Comparison of ENCODE assay signal across 19 cellular contexts in the genomic region with DNA sequence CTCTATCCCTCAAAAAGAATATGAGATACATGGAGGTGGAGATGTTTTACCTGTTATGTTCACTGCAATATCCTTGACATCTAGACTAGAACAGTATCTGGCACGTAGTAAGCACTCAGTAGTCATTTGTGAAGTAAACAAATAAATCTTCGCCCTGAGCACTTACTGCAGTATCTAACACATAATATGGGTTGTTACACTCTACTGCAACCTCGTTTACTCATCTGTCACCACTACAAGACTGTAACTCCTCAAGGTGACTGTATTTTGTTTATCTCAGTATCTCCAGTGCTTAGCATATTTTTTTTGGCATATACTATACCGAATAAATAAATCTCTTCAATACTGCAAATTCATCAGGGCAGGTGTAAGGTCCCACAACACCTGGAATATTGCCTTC.
DNase-seq lines count a peak whose midpoint lies in the region; ATAC-seq and TF ChIP-seq lines count a peak whose summit lies in the region.
"Had no signal": no experiment of that assay in that cellular context is flagged by ENCODE, and none has a peak within 500 bp of the region (broad histone marks: within the 10 kb centered on the region; RNA-seq: fewer than 3 reads in every experiment).

No MANE protein-coding gene starts in this region.

- no peaks in the 10 kb centered on the region for H3K27me3 ChIP-seq in Peyer's patch

- H3K4me1 ChIP-seq in Peyer's patch, result no peaks in the 10 kb centered on the region
- H3K4me1 ChIP-seq: A549, HAP-1 had no signal

- DNase-seq in NCI-H1092 treated with DMSO at 0.1 percent for 48 hours (lab: John Stamatoyannopoulos, UW) (peak; percentile 10), NCI-H1092 (lab: John Stamatoyannopoulos, UW) (no peak), DMS79 (lab: John Stamatoyannopoulos, UW) (peak; percentile 3), LNCaP clone FGC (ENCODE audit: low read depth) (peak; percentile 48), NCI-H774 (lab: John Stamatoyannopoulos, UW) (peak; percentile 49), T1000 (lab: John Stamatoyannopoulos, UW) (no peak), Peyer's patch (no peak)
- DNase-seq: AML-193; Caco-2; CD4-positive, alpha-beta T cell; GF-D8; GM23248; IMR-90 had no signal

- no peaks in the 10 kb centered on the region for H3K9me3 ChIP-seq in Peyer's patch
- H3K9me3 ChIP-seq: A549, Caco-2, HAP-1 had no signal

- H3K36me3 ChIP-seq in Peyer's patch, result no peaks in the 10 kb centered on the region
- H3K36me3 ChIP-seq: HAP-1 had no signal

- no peak overlapping the region for H3K27ac ChIP-seq in Peyer's patch
- H3K27ac ChIP-seq: 22Rv1, A549, C4-2B, GM23248, HL-60 had no signal

- TF ChIP-seq POLR2A in Peyer's patch (IDR thresholded peaks at IDR 0.05), result no peak

- TF ChIP-seq CTCF in LNCaP clone FGC (IDR thresholded peaks at IDR 0.05; ENCODE audit: control insufficient read depth, extremely low read depth, insufficient read depth), result no peak
- TF ChIP-seq CTCF in Peyer's patch (IDR thresholded peaks at IDR 0.05), result no peak

- H3K4me3 ChIP-seq in LNCaP clone FGC (ENCODE audit: low read depth, low read length) (no peak overlapping the region), Peyer's patch (no peak overlapping the region)
- H3K4me3 ChIP-seq: A549, GM23248, HAP-1 had no signal

- ATAC-seq in HG02885 (IDR thresholded peaks at IDR 0.05; ENCODE audit: poor library complexity, unreplicated experiment), result no peak
- ATAC-seq: A549 had no signal

Comparison
In these comparisons a context has a peak if more than half of its experiments do, and no peak if none do; other contexts are left out.
1. DNase-seq: peak in NCI-H1092 treated with DMSO at 0.1 percent for 48 hours (single experiment), DMS79 (single experiment), LNCaP clone FGC (single experiment) and NCI-H774 (single experiment); none in NCI-H1092 (single experiment), T1000 (single experiment) and Peyer's patch (0 of 3).